ENCODE assay signal across 16 cellular contexts in the genomic region with DNA sequence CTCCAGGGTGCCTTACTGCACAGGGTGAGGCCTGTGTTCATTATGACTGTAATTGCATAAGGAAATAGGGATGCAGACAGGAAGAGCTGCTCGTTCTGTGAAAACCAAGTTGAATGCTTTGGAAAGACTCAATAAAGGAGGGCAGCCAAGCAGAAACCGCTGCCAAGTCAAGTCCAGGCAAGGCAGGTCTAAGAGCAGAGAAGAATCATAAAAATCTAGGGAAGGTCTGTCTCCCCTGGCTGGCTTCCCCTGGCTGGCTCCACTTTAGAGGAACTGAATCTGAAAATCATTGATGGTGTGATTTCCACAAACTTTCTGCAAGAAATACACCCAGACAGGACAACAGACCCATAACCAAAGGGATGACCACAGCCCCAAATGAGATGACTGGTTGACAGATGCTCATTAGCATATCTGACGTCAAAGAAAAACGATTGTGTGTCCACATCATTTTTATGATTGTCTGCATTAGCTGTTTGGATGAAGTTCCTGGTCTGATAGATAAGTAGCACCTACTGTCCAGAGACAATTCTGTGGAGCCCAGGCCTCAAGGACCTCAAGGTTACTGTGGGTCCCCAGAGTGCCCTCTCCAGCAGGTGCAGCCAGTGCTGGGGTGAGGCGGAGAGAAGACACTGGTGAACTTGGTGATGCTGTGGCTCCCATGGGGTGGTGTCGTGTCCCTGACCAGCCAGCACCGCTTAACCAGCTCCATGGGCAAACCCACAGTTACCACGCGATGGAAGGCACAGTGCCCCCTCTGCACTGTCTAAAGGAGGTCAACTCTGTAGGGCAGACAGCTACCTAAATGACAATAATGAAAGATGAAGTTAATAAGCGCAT.
DNase-seq lines count a peak whose midpoint lies in the region; TF ChIP-seq lines count a peak whose summit lies in the region.
"Had no signal": no experiment of that assay in that cellular context is flagged by ENCODE, and none has a peak within 500 bp of the region (broad histone marks: within the 10 kb centered on the region; RNA-seq: fewer than 3 reads in every experiment).

No MANE protein-coding gene starts in this region.

- no peak overlapping the region for H3K4me3 Mint-ChIP-seq in MCF 10A (ENCODE audit: unreplicated experiment)
- no peak overlapping the region for H3K4me3 Mint-ChIP-seq in type B pancreatic cell
- H3K4me3 Mint-ChIP-seq: activated CD4-positive, alpha-beta T cell treated with anti-CD3 and anti-CD28 coated beads, Interleukin-2, amount 10 ng/mL, durations not matched to agents 24 days and 14 days; activated T-cell treated with anti-CD3 and anti-CD28 coated beads, Interleukin-2, amount 50 U/mL, for 4 hours had no signal

- POLR2A ChIA-PET in MCF 10A (lab: Yijun Ruan, JAX) = no interaction called here

- DNase-seq in breast epithelium (ENCODE audit: low spot score in 2 of 2) = peak; percentile 48 to 68
- no peak for DNase-seq in MCF 10A (ENCODE audit: unreplicated experiment)
- peak in 2 of 3 donors; percentile 7 to 40 for DNase-seq in Peyer's patch
- peak; percentile 71 for DNase-seq in kidney tubule cell (ENCODE audit: low spot score)
- DNase-seq in type B pancreatic cell (ENCODE audit: extremely low spot score, unreplicated experiment) = peak; percentile 42
- no peak for DNase-seq in NCI-H526 (lab: John Stamatoyannopoulos, UW)
- DNase-seq in WERI-Rb-1 = no peak
- no peak for DNase-seq in SW480 (ENCODE audit: low spot score)
- DNase-seq: activated CD4-positive, alpha-beta T cell treated with anti-CD3 and anti-CD28 coated beads, Interleukin-2, amount 10 ng/mL, durations not matched to agents 24 days and 14 days; activated T-cell treated with anti-CD3 and anti-CD28 coated beads, Interleukin-2, amount 50 U/mL, for 4 hours; NCI-H2107; nucleus accumbens; stimulated activated CD4-positive, alpha-beta T cell treated with anti-CD3 and anti-CD28 coated beads, Interleukin-12 subunit alpha, Interleukin-12 subunit beta, amount 100 ng/mL, for 4 hours had no signal

- TF ChIP-seq CTCF in breast epithelium (IDR thresholded peaks at IDR 0.05) (no peak), MCF 10A (IDR thresholded peaks at IDR 0.05; ENCODE audit: unreplicated experiment) (no peak), Peyer's patch (IDR thresholded peaks at IDR 0.05) (no peak), type B pancreatic cell (conservative IDR thresholded peaks at IDR 0.05) (no peak), WERI-Rb-1 (IDR thresholded peaks at IDR 0.05; ENCODE audit: low read depth, low read length) (no peak)

- H3K36me3 Mint-ChIP-seq in MCF 10A (ENCODE audit: insufficient read depth, unreplicated experiment) = no peaks in the 10 kb centered on the region
- no peaks in the 10 kb centered on the region for H3K36me3 Mint-ChIP-seq in type B pancreatic cell

- TF ChIP-seq POLR2A in breast epithelium (IDR thresholded peaks at IDR 0.05) = no peak
- no peak for TF ChIP-seq POLR2A in Peyer's patch (IDR thresholded peaks at IDR 0.05)

- H3K27ac Mint-ChIP-seq in MCF 10A (ENCODE audit: low read depth, unreplicated experiment) = no peak overlapping the region
- H3K27ac Mint-ChIP-seq in type B pancreatic cell = no peak overlapping the region
- H3K27ac Mint-ChIP-seq: activated CD4-positive, alpha-beta T cell treated with anti-CD3 and anti-CD28 coated beads, Interleukin-2, amount 10 ng/mL, durations not matched to agents 24 days and 14 days had no signal

- intact Hi-C loops in breast epithelium (cut with DNase I; ENCODE audit: low total_unique reads) (no loop called here), MCF 10A (cut with micrococcal nuclease) (loop anchor here (5.0 kb wide), 1 partner anchor 560 kb away; no protein-coding TSS in a partner anchor)

- no peak overlapping the region for H3K4me3 ChIP-seq in breast epithelium
- no peak overlapping the region for H3K4me3 ChIP-seq in Peyer's patch
- H3K4me3 ChIP-seq in WERI-Rb-1 (ENCODE audit: low read depth, low read length) = no peak overlapping the region
- H3K4me3 ChIP-seq: adrenal gland, lung had no signal

- H3K36me3 ChIP-seq in breast epithelium (no peaks in the 10 kb centered on the region), Peyer's patch (no peaks in the 10 kb centered on the region), WERI-Rb-1 (no peaks in the 10 kb centered on the region)
- H3K36me3 ChIP-seq: adrenal gland had no signal

- H3K27ac ChIP-seq in breast epithelium = peak overlapping the region in 1 of 2 donors; percentile 69
- no peak overlapping the region for H3K27ac ChIP-seq in Peyer's patch
- H3K27ac ChIP-seq in WERI-Rb-1 = no peak overlapping the region
- H3K27ac ChIP-seq: adrenal gland, KMS-11 had no signal

- H3K9me3 ChIP-seq in breast epithelium (no peaks in the 10 kb centered on the region), Peyer's patch (no peaks in the 10 kb centered on the region), WERI-Rb-1 (ENCODE audit: severe bottlenecking) (no peaks in the 10 kb centered on the region)
- H3K9me3 ChIP-seq: adrenal gland had no signal

- H3K27me3 Mint-ChIP-seq in MCF 10A (ENCODE audit: insufficient read depth, unreplicated experiment) (peaks cover 38% of the 10 kb centered on the region), type B pancreatic cell (peaks cover 35% of the 10 kb centered on the region)

- H3K4me1 Mint-ChIP-seq in MCF 10A (ENCODE audit: insufficient read depth, unreplicated experiment) (no peaks in the 10 kb centered on the region), type B pancreatic cell (ENCODE audit: unreplicated experiment) (peaks cover 26% of the 10 kb centered on the region)

- H3K27me3 ChIP-seq in breast epithelium (peaks cover 0 to 15% of the 10 kb centered on the region in 2 donors), Peyer's patch (no peaks in the 10 kb centered on the region), WERI-Rb-1 (ENCODE audit: insufficient read depth, low read depth, severe bottlenecking) (peaks cover 74% of the 10 kb centered on the region)

- H3K4me1 ChIP-seq in breast epithelium (no peaks in the 10 kb centered on the region), Peyer's patch (peaks cover 0 to 8% (median 0%) of the 10 kb centered on the region in 4 donors)
- H3K4me1 ChIP-seq: adrenal gland had no signal

- CTCF ChIA-PET in MCF 10A (lab: Yijun Ruan, JAX) = interaction anchor here (0.6 to 1.1 kb wide), 2 partner anchors 11 to 17 kb away, joined by 3 to 4 read pairs; no protein-coding TSS in a partner anchor

- no peaks in the 10 kb centered on the region for H3K9me3 Mint-ChIP-seq in MCF 10A (ENCODE audit: unreplicated experiment)
- H3K9me3 Mint-ChIP-seq in type B pancreatic cell = no peaks in the 10 kb centered on the region
- H3K9me3 Mint-ChIP-seq: activated CD4-positive, alpha-beta T cell treated with anti-CD3 and anti-CD28 coated beads, Interleukin-2, amount 10 ng/mL, durations not matched to agents 24 days and 14 days; activated T-cell treated with anti-CD3 and anti-CD28 coated beads, Interleukin-2, amount 50 U/mL, for 4 hours had no signal

- no TSS peak for BruUV-seq in MCF 10A (replicated peaks; lab: Mats Ljungman, UMichigan)

Comparison
In these comparisons a context has a peak if more than half of its experiments do, and no peak if none do; other contexts are left out.
1. DNase-seq: peak in breast epithelium (2 of 2), Peyer's patch (2 of 3), kidney tubule cell (single experiment) and type B pancreatic cell (single experiment); none in MCF 10A (single experiment), NCI-H526 (0 of 2), WERI-Rb-1 (single experiment) and SW480 (single experiment).